ENCODE assay signal across 27 cellular contexts in the genomic region with DNA sequence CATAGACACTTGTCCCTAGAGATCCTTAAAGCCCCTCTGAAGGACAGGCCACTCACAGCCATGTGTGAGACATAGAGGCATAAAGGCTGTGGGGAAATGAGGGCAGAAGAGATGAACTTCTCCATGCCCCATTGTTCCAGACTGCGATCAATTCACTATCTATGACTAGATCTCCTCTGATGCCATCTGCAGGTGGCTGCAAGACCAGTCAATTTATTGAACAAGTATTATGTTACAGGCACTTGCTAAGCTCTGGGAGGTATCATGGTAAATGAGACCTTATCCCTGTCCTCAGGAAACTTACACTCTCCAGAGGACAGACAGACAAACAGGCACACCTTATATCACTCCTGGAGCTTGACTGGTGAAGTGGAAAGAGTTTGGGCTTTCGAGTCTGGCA. TPM values are rescaled to one million over a fixed set of nuclear protein-coding genes. Genes with fewer than 3 reads are reported as not detected.
DNase-seq lines count a peak whose midpoint lies in the region; ATAC-seq and TF ChIP-seq lines count a peak whose summit lies in the region.
"Had no signal": no experiment of that assay in that cellular context is flagged by ENCODE, and none has a peak within 500 bp of the region (broad histone marks: within the 10 kb centered on the region; RNA-seq: fewer than 3 reads in every experiment).

No MANE protein-coding gene starts in this region.

- POLR2A ChIA-PET in activated CD4-positive, alpha-beta T cell treated with anti-CD3 and anti-CD28 coated beads, Interleukin-2, amount 10 ng/mL, durations not matched to agents 7 days and 5 days (lab: Charles Lee): no interaction called here
- POLR2A ChIA-PET in OCI-LY7 (lab: Charles Lee): no interaction called here

- no peak for ATAC-seq in CD4-positive, CD25-positive, alpha-beta regulatory T cell (ENCODE audit: low read depth in 2 of 2)
- no peak for ATAC-seq in HG03469 (IDR thresholded peaks at IDR 0.05; ENCODE audit: unreplicated experiment)
- ATAC-seq: GM23338, K562 had no signal

- no peaks in the 10 kb centered on the region for H3K9me3 Mint-ChIP-seq in activated CD4-positive, alpha-beta T cell treated with anti-CD3 and anti-CD28 coated beads, Interleukin-2, amount 10 ng/mL, durations not matched to agents 7 days and 5 days
- no peaks in the 10 kb centered on the region for H3K9me3 Mint-ChIP-seq in CD4-positive, CD25-positive, alpha-beta regulatory T cell
- peaks cover 4% of the 10 kb centered on the region for H3K9me3 Mint-ChIP-seq in glutamatergic neuron (ENCODE audit: unreplicated experiment)
- H3K9me3 Mint-ChIP-seq: CD14-positive monocyte, GM23338, H9 had no signal

- no peak overlapping the region for H3K4me2 ChIP-seq in OCI-LY7 (ENCODE audit: low read length)
- H3K4me2 ChIP-seq: GM23338 had no signal

- no peaks in the 10 kb centered on the region for H3K79me2 ChIP-seq in OCI-LY7 (ENCODE audit: insufficient read depth, low read depth, low read length)

- H3K4me1 ChIP-seq in CD4-positive, CD25-positive, alpha-beta regulatory T cell (ENCODE audit: control insufficient read depth, insufficient read depth, low read length, poor library complexity, severe bottlenecking): peaks cover 26% of the 10 kb centered on the region
- no peaks in the 10 kb centered on the region for H3K4me1 ChIP-seq in OCI-LY7 (ENCODE audit: insufficient read depth, low read length, poor library complexity, severe bottlenecking)
- H3K4me1 ChIP-seq: BE2C, Peyer's patch had no signal

- no peak overlapping the region for H3K27ac ChIP-seq in CD4-positive, CD25-positive, alpha-beta regulatory T cell (ENCODE audit: insufficient read depth, low read length, poor library complexity, severe bottlenecking)
- no peak overlapping the region for H3K27ac ChIP-seq in OCI-LY7 (ENCODE audit: low read depth, low read length, poor library complexity, severe bottlenecking)
- H3K27ac ChIP-seq: 22Rv1, Peyer's patch, SK-N-MC had no signal

- H3K4me3 ChIP-seq in CD4-positive, CD25-positive, alpha-beta regulatory T cell (ENCODE audit: low read depth, low read length): no peak overlapping the region
- no peak overlapping the region for H3K4me3 ChIP-seq in OCI-LY7 (ENCODE audit: low read depth, low read length, poor library complexity, severe bottlenecking)
- H3K4me3 ChIP-seq: GM23338, K562, Peyer's patch, SK-N-MC had no signal

- TF ChIP-seq CTCF in OCI-LY7 (conservative IDR thresholded peaks at IDR 0.05; ENCODE audit: low read length) (peak; percentile 30; the same call in 1 of the 2 replicates), glutamatergic neuron (IDR thresholded peaks at IDR 0.05; ENCODE audit: partially characterized antibody, unreplicated experiment) (no peak)

- no peaks in the 10 kb centered on the region for H4K20me1 ChIP-seq in OCI-LY7 (ENCODE audit: insufficient read depth, low read length)

- H3K9me2 ChIP-seq in OCI-LY7 (ENCODE audit: insufficient read depth, low read length): no peaks in the 10 kb centered on the region

- H3K27me3 Mint-ChIP-seq in activated CD4-positive, alpha-beta T cell treated with anti-CD3 and anti-CD28 coated beads, Interleukin-2, amount 10 ng/mL, durations not matched to agents 7 days and 5 days: no peaks in the 10 kb centered on the region
- H3K27me3 Mint-ChIP-seq in CD4-positive, CD25-positive, alpha-beta regulatory T cell: no peaks in the 10 kb centered on the region
- H3K27me3 Mint-ChIP-seq in glutamatergic neuron (ENCODE audit: unreplicated experiment): peaks cover 8% of the 10 kb centered on the region

- H3K4me3 Mint-ChIP-seq in activated CD4-positive, alpha-beta T cell treated with anti-CD3 and anti-CD28 coated beads, Interleukin-2, amount 10 ng/mL, durations not matched to agents 7 days and 5 days: no peak overlapping the region
- no peak overlapping the region for H3K4me3 Mint-ChIP-seq in CD4-positive, CD25-positive, alpha-beta regulatory T cell
- no peak overlapping the region for H3K4me3 Mint-ChIP-seq in glutamatergic neuron (ENCODE audit: unreplicated experiment)
- H3K4me3 Mint-ChIP-seq: CD14-positive monocyte, GM23338, H9 had no signal

- H2AFZ ChIP-seq in OCI-LY7 (ENCODE audit: low read length): no peak overlapping the region
- H2AFZ ChIP-seq: GM23338 had no signal

- H3K36me3 Mint-ChIP-seq in activated CD4-positive, alpha-beta T cell treated with anti-CD3 and anti-CD28 coated beads, Interleukin-2, amount 10 ng/mL, durations not matched to agents 7 days and 5 days (ENCODE audit: low read depth): peaks cover 63% of the 10 kb centered on the region
- H3K36me3 Mint-ChIP-seq in CD4-positive, CD25-positive, alpha-beta regulatory T cell: peaks cover 26% of the 10 kb centered on the region
- no peaks in the 10 kb centered on the region for H3K36me3 Mint-ChIP-seq in glutamatergic neuron (ENCODE audit: unreplicated experiment)

- H3K4me1 Mint-ChIP-seq in activated CD4-positive, alpha-beta T cell treated with anti-CD3 and anti-CD28 coated beads, Interleukin-2, amount 10 ng/mL, durations not matched to agents 7 days and 5 days: peaks cover 76% of the 10 kb centered on the region
- peaks cover 7 to 53% (median 30%) of the 10 kb centered on the region in 4 donors for H3K4me1 Mint-ChIP-seq in CD4-positive, CD25-positive, alpha-beta regulatory T cell
- peaks cover 14% of the 10 kb centered on the region for H3K4me1 Mint-ChIP-seq in glutamatergic neuron (ENCODE audit: low read depth, unreplicated experiment)
- H3K4me1 Mint-ChIP-seq: CD14-positive monocyte had no signal

- no peaks in the 10 kb centered on the region for H3K27me3 ChIP-seq in CD4-positive, CD25-positive, alpha-beta regulatory T cell (ENCODE audit: control insufficient read depth, insufficient read depth, low read length)
- H3K27me3 ChIP-seq: BE2C, Peyer's patch had no signal

- peaks cover 10% of the 10 kb centered on the region for H3K36me3 ChIP-seq in CD4-positive, CD25-positive, alpha-beta regulatory T cell (ENCODE audit: control insufficient read depth, insufficient read depth, low read length)
- peaks cover 46% of the 10 kb centered on the region for H3K36me3 ChIP-seq in OCI-LY7 (ENCODE audit: insufficient read depth, low read length)

- CTCF ChIA-PET in activated CD4-positive, alpha-beta T cell treated with anti-CD3 and anti-CD28 coated beads, Interleukin-2, amount 10 ng/mL, durations not matched to agents 7 days and 5 days (lab: Charles Lee): interaction anchor here (1.4 to 1.5 kb wide), 3 partner anchors 12 to 258 kb away, joined by 4 to 6 read pairs (median 5); no protein-coding TSS in a partner anchor
- CTCF ChIA-PET in OCI-LY7 (lab: Charles Lee; ENCODE audit: unreplicated experiment): no interaction called here

- peak; percentile 39 for DNase-seq in activated CD4-positive, alpha-beta T cell treated with anti-CD3 and anti-CD28 coated beads, Interleukin-2, amount 10 ng/mL, durations not matched to agents 7 days and 5 days
- no peak for DNase-seq in activated CD4-positive, alpha-beta T cell treated with anti-CD3 and anti-CD28 coated beads, Interleukin-2, amount 50 U/mL, for 4 hours
- DNase-seq in CD4-positive, CD25-positive, alpha-beta regulatory T cell: peak in 2 of 3 donors; percentile 25 to 54
- no peak for DNase-seq in OCI-LY7 (ENCODE audit: low spot score)
- DNase-seq in glutamatergic neuron: no peak
- no peak for DNase-seq in stimulated activated naive CD4-positive, alpha-beta T cell treated with Interleukin-2 at 50 U/mL for 16 hours (lab: John Stamatoyannopoulos, UW)
- DNase-seq in SK-N-DZ (ENCODE audit: low spot score): no peak
- DNase-seq: BE2C, COR-L47, DMS53, H9, MV-4-11, NCI-H1105 treated with DMSO at 0.1 percent for 48 hours, NCI-H146, NCI-H1930, NCI-H2107, NCI-H446, NCI-H524 treated with DMSO at 0.1 percent for 48 hours, NCI-H82, Peyer's patch, SHP77 treated with DMSO at 0.1 percent for 48 hours had no signal

- no TSS peak for BruUV-seq in OCI-LY7 (replicated peaks; lab: Mats Ljungman, UMichigan)

- H3K27ac Mint-ChIP-seq in activated CD4-positive, alpha-beta T cell treated with anti-CD3 and anti-CD28 coated beads, Interleukin-2, amount 10 ng/mL, durations not matched to agents 7 days and 5 days: peak overlapping the region; percentile 89
- H3K27ac Mint-ChIP-seq in CD4-positive, CD25-positive, alpha-beta regulatory T cell: peak overlapping the region; percentile 65 to 88 (median 75)
- peak overlapping the region; percentile 33 for H3K27ac Mint-ChIP-seq in glutamatergic neuron (ENCODE audit: unreplicated experiment)
- H3K27ac Mint-ChIP-seq: GM23338, H9 had no signal

- intact Hi-C loops in OCI-LY7 (cut with micrococcal nuclease; ENCODE audit: unreplicated experiment): no loop called here

- no peaks in the 10 kb centered on the region for H3K9me3 ChIP-seq in CD4-positive, CD25-positive, alpha-beta regulatory T cell (ENCODE audit: control insufficient read depth in 2 of 2, low read length in 2 of 2)
- H3K9me3 ChIP-seq in OCI-LY7 (ENCODE audit: low read length): no peaks in the 10 kb centered on the region
- H3K9me3 ChIP-seq: BE2C, Peyer's patch had no signal

RNA-seq across cellular contexts. Expression of a gene that starts 22.9 kb away (rescaled TPM):
- 10 to 100 TPM; 53.7 to 59.1 TPM for total RNA-seq in activated CD4-positive, alpha-beta T cell treated with anti-CD3 and anti-CD28 coated beads, Interleukin-2, amount 10 ng/mL, durations not matched to agents 7 days and 5 days
- total RNA-seq in CD4-positive, CD25-positive, alpha-beta regulatory T cell: 20.9 TPM
- 10 to 100 TPM; 28.4 to 43.5 (median 40.3) TPM for polyA plus RNA-seq in CD4-positive, CD25-positive, alpha-beta regulatory T cell
- total RNA-seq in OCI-LY7 (2014; rRNA removed; shearing (Covaris generic)): 22.4 and 22.7 TPM in 2 replicates
- total RNA-seq in OCI-LY7 (2022): 27.9 and 28.9 TPM in 2 replicates
- 22.7 TPM for total RNA-seq in glutamatergic neuron (ENCODE audit: unreplicated experiment)
- polyA plus RNA-seq in SK-N-DZ (2014; cell fraction: cytosol; rRNA removed): 8.5 and 13.4 TPM in 2 replicates
- 4.9 and 10.9 TPM in 2 replicates for polyA plus RNA-seq in SK-N-DZ (2014; cell fraction: nucleus; rRNA removed)

RNA-seq across cellular contexts. Expression of a gene that starts 33.6 kb away (rescaled TPM):
- total RNA-seq in activated CD4-positive, alpha-beta T cell treated with anti-CD3 and anti-CD28 coated beads, Interleukin-2, amount 10 ng/mL, durations not matched to agents 7 days and 5 days: 10 to 100 TPM; 49.2 to 57.2 TPM
- 48.2 TPM for total RNA-seq in CD4-positive, CD25-positive, alpha-beta regulatory T cell
- polyA plus RNA-seq in CD4-positive, CD25-positive, alpha-beta regulatory T cell: 1 to 10 TPM; 3.9 to 6.0 (median 4.6) TPM
- total RNA-seq in OCI-LY7 (2014; rRNA removed; shearing (Covaris generic)): 41.1 and 41.5 TPM in 2 replicates
- total RNA-seq in OCI-LY7 (2022) (58.5 and 58.6 TPM in 2 replicates), glutamatergic neuron (ENCODE audit: unreplicated experiment) (82.4 TPM)
- polyA plus RNA-seq in SK-N-DZ (2014; cell fraction: cytosol; rRNA removed): 22.6 and 24.8 TPM in 2 replicates
- 51.4 and 73.7 TPM in 2 replicates for polyA plus RNA-seq in SK-N-DZ (2014; cell fraction: nucleus; rRNA removed)

Comparison
In these comparisons a context has a peak if more than half of its experiments do, and no peak if none do; other contexts are left out.
1. DNase-seq: peak in activated CD4-positive, alpha-beta T cell treated with anti-CD3 and anti-CD28 coated beads, Interleukin-2, amount 10 ng/mL, durations not matched to agents 7 days and 5 days (single experiment) and CD4-positive, CD25-positive, alpha-beta regulatory T cell (2 of 3); none in activated CD4-positive, alpha-beta T cell treated with anti-CD3 and anti-CD28 coated beads, Interleukin-2, amount 50 U/mL, for 4 hours (0 of 2), OCI-LY7 (single experiment), glutamatergic neuron (single experiment), stimulated activated naive CD4-positive, alpha-beta T cell treated with Interleukin-2 at 50 U/mL for 16 hours (single experiment) and SK-N-DZ (single experiment).
2. H3K27ac Mint-ChIP-seq: peak in every context shown above with its lines; median percentile 89 in activated CD4-positive, alpha-beta T cell treated with anti-CD3 and anti-CD28 coated beads, Interleukin-2, amount 10 ng/mL, durations not matched to agents 7 days and 5 days; 75 in CD4-positive, CD25-positive, alpha-beta regulatory T cell; 33 in glutamatergic neuron.